Comparison of ENCODE assay signal across 12 cellular contexts in the genomic region with DNA sequence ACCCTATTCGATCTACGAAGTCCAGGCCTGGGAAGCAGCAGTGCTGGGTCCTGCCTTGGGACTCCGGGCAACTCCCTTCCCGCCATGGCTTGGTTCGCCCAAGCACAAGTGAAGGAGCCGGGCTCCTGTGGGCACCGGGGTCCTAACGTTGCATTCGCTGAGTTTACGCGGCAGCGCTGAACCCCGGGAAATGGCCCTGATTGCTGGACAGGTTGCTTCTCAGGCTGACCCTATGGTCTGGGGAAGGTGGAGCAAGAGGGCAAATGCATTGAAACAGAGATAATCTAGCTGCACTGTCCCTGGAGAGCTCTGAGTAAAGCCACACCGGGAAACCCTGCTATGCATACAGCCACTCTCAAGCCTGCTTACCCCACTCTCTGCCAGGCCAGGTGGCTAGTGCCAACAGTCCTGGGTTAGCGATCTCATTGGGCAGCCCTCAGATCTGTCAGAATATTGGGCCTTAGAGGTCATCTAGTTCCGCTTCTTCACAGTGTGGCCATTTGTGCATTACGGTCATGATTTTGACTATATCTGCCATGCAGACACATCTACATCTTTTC. TPM values are rescaled to one million over a fixed set of nuclear protein-coding genes. Genes with fewer than 3 reads are reported as not detected.
DNase-seq lines count a peak whose midpoint lies in the region; ATAC-seq and TF ChIP-seq lines count a peak whose summit lies in the region.
"Had no signal": no experiment of that assay in that cellular context is flagged by ENCODE, and none has a peak within 500 bp of the region (broad histone marks: within the 10 kb centered on the region; RNA-seq: fewer than 3 reads in every experiment).

No MANE protein-coding gene starts in this region.

- DNase-seq in GM06990 (ENCODE audit: extremely low read depth, insufficient read length) (no peak), left lobe of liver (ENCODE audit: low spot score) (no peak), germinal center (ENCODE audit: low spot score) (no peak), upper lobe of left lung (no peak), anterior cingulate cortex (lab: John Stamatoyannopoulos, UW) (no peak), left colon (no peak)
- DNase-seq: COR-L47, immature natural killer cell, substantia nigra, T-cell had no signal

- no peak for TF ChIP-seq POLR2A in upper lobe of left lung (IDR thresholded peaks at IDR 0.05)

- peaks cover 16 to 34% (median 25%) of the 10 kb centered on the region in 4 donors for H3K4me1 ChIP-seq in upper lobe of left lung

- intact Hi-C loops in left colon (cut with DNase I, micrococcal nuclease) = no loop called here

- WGBS in upper lobe of left lung, 2 donors = 86 to 88% methylated on average over 10 to 17 of the region's 17 CpGs

- TF ChIP-seq CTCF in GM06990 (IDR thresholded peaks at IDR 0.05; ENCODE audit: insufficient read depth, low read length, poor library complexity, severe bottlenecking) (no peak), upper lobe of left lung (IDR thresholded peaks at IDR 0.05) (no peak)

- ATAC-seq in GM19023 (IDR thresholded peaks at IDR 0.05; ENCODE audit: unreplicated experiment) = peak; percentile 44
- ATAC-seq in HG03442 (IDR thresholded peaks at IDR 0.05; ENCODE audit: unreplicated experiment) = peak; percentile 34
- peak; percentile 8 for ATAC-seq in left lobe of liver
- ATAC-seq in upper lobe of left lung (ENCODE audit: low FRiP score in 2 of 2) = no peak
- ATAC-seq in left colon = no peak

- peak overlapping the region; percentile 33; the same call in 1 of the 2 replicates for H3K4me3 ChIP-seq in GM06990 (replicated peaks; ENCODE audit: low read depth, low read length)
- H3K4me3 ChIP-seq in upper lobe of left lung = no peak overlapping the region

- no peaks in the 10 kb centered on the region for H3K9me3 ChIP-seq in upper lobe of left lung

- peaks cover 18% of the 10 kb centered on the region for H3K36me3 ChIP-seq in GM06990 (ENCODE audit: control insufficient read depth, insufficient read depth, low read length)
- H3K36me3 ChIP-seq in upper lobe of left lung = peaks cover 0 to 13% (median 0%) of the 10 kb centered on the region in 4 donors

- H3K27me3 ChIP-seq in GM06990 (replicated peaks; ENCODE audit: control insufficient read depth, insufficient read depth, low read length) (no peaks in the 10 kb centered on the region), upper lobe of left lung (no peaks in the 10 kb centered on the region)

- TF ChIP-seq EP300 in upper lobe of left lung (IDR thresholded peaks at IDR 0.05) = no peak

- H3K27ac ChIP-seq in upper lobe of left lung = no peak overlapping the region

RNA-seq across cellular contexts. Expression of gene SYNE3, which starts 11.3 kb away (rescaled TPM):
- total RNA-seq in left lobe of liver (13.6 TPM), upper lobe of left lung (10 to 100 TPM; 15.6 to 38.8 (median 19.0) TPM), left colon (10 to 100 TPM; 11.6 to 12.1 TPM)

RNA-seq across cellular contexts. Expression of gene GLRX5, which starts 29.7 kb away (rescaled TPM):
- total RNA-seq in left lobe of liver (31.4 TPM), upper lobe of left lung (10 to 100 TPM; 12.6 to 34.8 (median 25.0) TPM), left colon (10 to 100 TPM; 47.4 to 56.4 TPM)

Comparison
In these comparisons a context has a peak if more than half of its experiments do, and no peak if none do; other contexts are left out.
1. ATAC-seq: peak in GM19023 (single experiment), HG03442 (single experiment) and left lobe of liver (single experiment); none in upper lobe of left lung (0 of 2) and left colon (single experiment).